14 cellular contexts compared by ENCODE assay signal in genomic region chr12:131869871-131870418, GRCh38. TPM values are rescaled to one million over a fixed set of nuclear protein-coding genes. Genes with fewer than 3 reads are reported as not detected.
DNase-seq lines count a peak whose midpoint lies in the region; ATAC-seq and TF ChIP-seq lines count a peak whose summit lies in the region.
"Had no signal": no experiment of that assay in that cellular context is flagged by ENCODE, and none has a peak within 500 bp of the region (broad histone marks: within the 10 kb centered on the region; RNA-seq: fewer than 3 reads in every experiment).

No MANE protein-coding gene starts in this region.

- H3K9me2 ChIP-seq in HCT116 (ENCODE audit: insufficient read depth), result no peaks in the 10 kb centered on the region

- H3K27ac ChIP-seq in HCT116 (ENCODE audit: low read depth, low read length), result no peak overlapping the region
- H3K27ac ChIP-seq: esophagus squamous epithelium, RWPE1 had no signal

- H3K9me3 ChIP-seq in HCT116 (ENCODE audit: control insufficient read depth in 1 of 2, insufficient read depth in 1 of 2, low read depth in 1 of 2, low read length in 2 of 2) (no peaks in the 10 kb centered on the region), mucosa of descending colon (no peaks in the 10 kb centered on the region)
- H3K9me3 ChIP-seq: esophagus squamous epithelium had no signal

- CTCF ChIA-PET in HCT116 (lab: Charles Lee), result no interaction called here

- H4K20me1 ChIP-seq in HCT116 (ENCODE audit: insufficient read depth), result no peaks in the 10 kb centered on the region

- H3K9ac ChIP-seq in HCT116 (ENCODE audit: low read length), result no peak overlapping the region

- peak; percentile 85 for DNase-seq in A172 (ENCODE audit: low spot score)
- DNase-seq in HCT116 (ENCODE audit: low read depth, low spot score), result no peak
- DNase-seq in SW 1271 (lab: John Stamatoyannopoulos, UW), result peak; percentile 56 to 87
- DNase-seq in foreskin fibroblast, result peak; percentile 59 to 77
- DNase-seq in mucosa of descending colon, result no peak
- no peak for DNase-seq in GDM1 (lab: John Stamatoyannopoulos, UW)
- no peak for DNase-seq in SHP77 treated with DMSO at 0.1 percent for 48 hours (lab: John Stamatoyannopoulos, UW)
- DNase-seq: activated CD4-positive, alpha-beta T cell treated with anti-CD3 and anti-CD28 coated beads, Interleukin-2, amount 10 ng/mL, durations not matched to agents 7 days and 5 days; activated naive CD8-positive, alpha-beta T cell treated with anti-CD3 and anti-CD28 coated beads, Interleukin-2, amount 50 U/mL, for 24 hours; esophagus squamous epithelium; Kasumi-1; stimulated activated naive CD4-positive, alpha-beta T cell had no signal

- H3K4me3 ChIP-seq in HCT116 (replicated peaks in 1 of 2; ENCODE audit: low read depth in 1 of 2, low read length in 2 of 2) (no peak overlapping the region), foreskin fibroblast (ENCODE audit: low read depth in 1 of 2, low read length in 2 of 2) (no peak overlapping the region), mucosa of descending colon (no peak overlapping the region)
- H3K4me3 ChIP-seq: esophagus squamous epithelium had no signal

- H3K4me1 ChIP-seq in HCT116 (ENCODE audit: control insufficient read depth in 1 of 2, insufficient read depth in 2 of 2, low read length in 2 of 2) (peaks cover 28 to 40% of the 10 kb centered on the region in 2 experiments), mucosa of descending colon (ENCODE audit: low read depth) (no peaks in the 10 kb centered on the region)

- BruUV-seq in HCT116 (replicated peaks; lab: Mats Ljungman, UMichigan), result no TSS peak

- no peak overlapping the region for H2AFZ ChIP-seq in HCT116 (ENCODE audit: low read depth, low read length, poor library complexity, severe bottlenecking)

- POLR2A ChIA-PET in HCT116 (lab: Charles Lee), result no interaction called here

- RAD21 ChIA-PET in HCT116 (lab: Charles Lee; ENCODE audit: low non-redundant PET in 1 of 2, low total read pairs in 2 of 2, uncharacterized antibody in 2 of 2, unreplicated experiment in 2 of 2), result no interaction called here

- TF ChIP-seq RAD21 in HCT116 (IDR thresholded peaks at IDR 0.05; ENCODE audit: low read depth), result no peak

- no peak for TF ChIP-seq POLR2A in HCT116 (IDR thresholded peaks at IDR 0.05; ENCODE audit: borderline replicate concordance, extremely low read depth, insufficient read depth, insufficient read length)

- no peaks in the 10 kb centered on the region for H3K79me2 ChIP-seq in HCT116 (ENCODE audit: insufficient read depth, low read length)

- intact Hi-C loops in HCT116 (cut with micrococcal nuclease) (no loop called here), mucosa of descending colon (cut with DNase I, micrococcal nuclease) (no loop called here)

- H3K4me2 ChIP-seq in HCT116 (ENCODE audit: low read length), result 0 out of 2 replicates have a peak overlapping the region, but pooled peaks have one; percentile 22

- TF ChIP-seq CTCF in HCT116 (IDR thresholded peaks at IDR 0.05 in 2 of 3, conservative IDR thresholded peaks at IDR 0.05 in 1 of 3; ENCODE audit: borderline replicate concordance in 1 of 3, insufficient read depth in 1 of 3, low read depth in 2 of 3, low read length in 2 of 3), result no peak
- TF ChIP-seq CTCF in foreskin fibroblast (IDR thresholded peaks at IDR 0.05; ENCODE audit: low read depth, low read length), result no peak
- TF ChIP-seq CTCF in mucosa of descending colon (IDR thresholded peaks at IDR 0.05), result no peak

- no peaks in the 10 kb centered on the region for H3K27me3 ChIP-seq in HCT116 (ENCODE audit: insufficient read depth, low read length)
- H3K27me3 ChIP-seq: esophagus squamous epithelium had no signal

- no peaks in the 10 kb centered on the region for H3K36me3 ChIP-seq in HCT116 (ENCODE audit: control insufficient read depth in 1 of 2, insufficient read depth in 2 of 2, low read length in 2 of 2)
- no peaks in the 10 kb centered on the region for H3K36me3 ChIP-seq in mucosa of descending colon (ENCODE audit: low read depth)
- H3K36me3 ChIP-seq: esophagus squamous epithelium had no signal

- ATAC-seq in HCT116 (no peak), GM18907 (IDR thresholded peaks at IDR 0.05; ENCODE audit: unreplicated experiment) (no peak), mucosa of descending colon (no peak)
- ATAC-seq: activated naive CD8-positive, alpha-beta T cell treated with anti-CD3 and anti-CD28 coated beads, Interleukin-2, amount 50 U/mL, for 24 hours had no signal

TF ChIP-seq in HCT116, 20 proteins besides CTCF, POLR2A, EP300 and RAD21:
- TF ChIP-seq, protein P1, sequence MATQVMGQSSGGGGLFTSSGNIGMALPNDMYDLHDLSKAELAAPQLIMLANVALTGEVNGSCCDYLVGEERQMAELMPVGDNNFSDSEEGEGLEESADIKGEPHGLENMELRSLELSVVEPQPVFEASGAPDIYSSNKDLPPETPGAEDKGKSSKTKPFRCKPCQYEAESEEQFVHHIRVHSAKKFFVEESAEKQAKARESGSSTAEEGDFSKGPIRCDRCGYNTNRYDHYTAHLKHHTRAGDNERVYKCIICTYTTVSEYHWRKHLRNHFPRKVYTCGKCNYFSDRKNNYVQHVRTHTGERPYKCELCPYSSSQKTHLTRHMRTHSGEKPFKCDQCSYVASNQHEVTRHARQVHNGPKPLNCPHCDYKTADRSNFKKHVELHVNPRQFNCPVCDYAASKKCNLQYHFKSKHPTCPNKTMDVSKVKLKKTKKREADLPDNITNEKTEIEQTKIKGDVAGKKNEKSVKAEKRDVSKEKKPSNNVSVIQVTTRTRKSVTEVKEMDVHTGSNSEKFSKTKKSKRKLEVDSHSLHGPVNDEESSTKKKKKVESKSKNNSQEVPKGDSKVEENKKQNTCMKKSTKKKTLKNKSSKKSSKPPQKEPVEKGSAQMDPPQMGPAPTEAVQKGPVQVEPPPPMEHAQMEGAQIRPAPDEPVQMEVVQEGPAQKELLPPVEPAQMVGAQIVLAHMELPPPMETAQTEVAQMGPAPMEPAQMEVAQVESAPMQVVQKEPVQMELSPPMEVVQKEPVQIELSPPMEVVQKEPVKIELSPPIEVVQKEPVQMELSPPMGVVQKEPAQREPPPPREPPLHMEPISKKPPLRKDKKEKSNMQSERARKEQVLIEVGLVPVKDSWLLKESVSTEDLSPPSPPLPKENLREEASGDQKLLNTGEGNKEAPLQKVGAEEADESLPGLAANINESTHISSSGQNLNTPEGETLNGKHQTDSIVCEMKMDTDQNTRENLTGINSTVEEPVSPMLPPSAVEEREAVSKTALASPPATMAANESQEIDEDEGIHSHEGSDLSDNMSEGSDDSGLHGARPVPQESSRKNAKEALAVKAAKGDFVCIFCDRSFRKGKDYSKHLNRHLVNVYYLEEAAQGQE (IDR thresholded peaks at IDR 0.05; ENCODE audit: low read depth), result no peak
- 0 out of 2 replicates have a peak, but pooled peaks have one; percentile 43 for TF ChIP-seq FOSL1 (IDR thresholded peaks at IDR 0.05; ENCODE audit: low read depth)
- TF ChIP-seq JUND (IDR thresholded peaks at IDR 0.05), result peak; percentile 64; the same call in 1 of the 2 replicates

RNA-seq across cellular contexts. Expression of gene ULK1, which starts 24.5 kb away (rescaled TPM):
- total RNA-seq in A172 (2014; rRNA removed; shearing (Covaris generic)), result 6.9 and 8.0 TPM in 2 replicates
- 34.2 TPM for total RNA-seq in HCT116 (2021; ENCODE audit: unreplicated experiment)
- polyA plus RNA-seq in HCT116 (2012), result 17.4 and 24.4 TPM in 2 replicates
- total RNA-seq in mucosa of descending colon, result 10 to 100 TPM; 20.0 to 60.4 (median 28.3) TPM

RNA-seq across cellular contexts. Expression of gene MMP17, which starts 41.8 kb away (rescaled TPM):
- 3.7 and 5.7 TPM in 2 replicates for total RNA-seq in A172 (2014; rRNA removed; shearing (Covaris generic))
- total RNA-seq in HCT116 (2021; ENCODE audit: unreplicated experiment) (14.3 TPM), mucosa of descending colon (1 to 10 TPM; 1.1 to 5.3 (median 1.4) TPM)
- 14.5 and 16.0 TPM in 2 replicates for polyA plus RNA-seq in HCT116 (2012)

RNA-seq across cellular contexts. Expression of gene PUS1, which starts 59.1 kb away (rescaled TPM):
- 13.6 and 17.5 TPM in 2 replicates for total RNA-seq in A172 (2014; rRNA removed; shearing (Covaris generic))
- total RNA-seq in HCT116 (2021; ENCODE audit: unreplicated experiment) (77.3 TPM), mucosa of descending colon (10 to 100 TPM; 21.0 to 28.3 (median 22.9) TPM)
- polyA plus RNA-seq in HCT116 (2012), result 46.8 and 49.7 TPM in 2 replicates

Comparison
In these comparisons a context has a peak if more than half of its experiments do, and no peak if none do; other contexts are left out.
1. DNase-seq: peak in A172 (single experiment), SW 1271 (2 of 2) and foreskin fibroblast (2 of 2); none in HCT116 (single experiment), mucosa of descending colon (0 of 3), GDM1 (single experiment) and SHP77 treated with DMSO at 0.1 percent for 48 hours (single experiment).